Comparison of ENCODE assay signal across 32 cellular contexts in the genomic region with DNA sequence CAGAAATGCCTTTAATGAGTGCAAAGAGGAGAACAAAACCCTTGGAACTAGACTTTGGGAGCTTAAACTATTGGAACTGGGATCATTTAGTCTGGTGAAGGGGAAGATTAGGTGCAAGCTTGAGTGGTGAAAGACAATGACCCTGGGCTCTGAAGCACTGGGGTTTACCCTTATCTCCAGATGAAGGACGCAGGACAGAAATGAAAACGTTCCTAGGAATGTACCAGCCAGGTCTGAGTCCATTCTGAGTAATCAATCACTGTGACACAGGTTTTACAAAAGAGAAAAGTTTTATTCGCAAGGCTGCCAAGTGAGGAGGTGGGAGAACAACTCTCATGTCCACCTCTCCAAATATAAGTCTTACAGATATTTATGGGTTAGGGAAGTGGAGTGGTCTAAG.
"Had no signal": no experiment of that assay in that cellular context is flagged by ENCODE, and none has a peak within 500 bp of the region (broad histone marks: within the 10 kb centered on the region; RNA-seq: fewer than 3 reads in every experiment).

No MANE protein-coding gene starts in this region.

- H3K9me3 Mint-ChIP-seq: activated naive CD4-positive, alpha-beta T cell treated with anti-CD3 and anti-CD28 coated beads, Interleukin-2, amount 10 ng/mL, durations not matched to agents 7 days and 5 days had no signal

- H3K27me3 Mint-ChIP-seq: activated CD4-positive, alpha-beta memory T cell treated with anti-CD3 and anti-CD28 coated beads, Interleukin-2, amount 10 ng/mL, durations not matched to agents 7 days and 5 days; activated CD8-positive, alpha-beta memory T cell treated with anti-CD3 and anti-CD28 coated beads, Interleukin-2, amount 10 ng/mL, durations not matched to agents 7 days and 5 days; activated naive CD4-positive, alpha-beta T cell treated with anti-CD3 and anti-CD28 coated beads, Interleukin-2, amount 10 ng/mL, durations not matched to agents 7 days and 5 days; activated naive CD8-positive, alpha-beta T cell; activated naive CD8-positive, alpha-beta T cell treated with anti-CD3 and anti-CD28 coated beads, Interleukin-2, amount 50 U/mL, for 24 hours had no signal

- ATAC-seq: activated CD8-positive, alpha-beta memory T cell treated with anti-CD3 and anti-CD28 coated beads, Interleukin-2, amount 10 ng/mL, durations not matched to agents 7 days and 5 days; activated naive CD8-positive, alpha-beta T cell treated with anti-CD3 and anti-CD28 coated beads, Interleukin-2, amount 50 U/mL, for 24 hours; body of pancreas; Panc1 had no signal

- DNase-seq: activated CD4-positive, alpha-beta memory T cell treated with anti-CD3 and anti-CD28 coated beads, Interleukin-2, amount 10 ng/mL, durations not matched to agents 7 days and 5 days; activated CD4-positive, alpha-beta T cell treated with anti-CD3 and anti-CD28 coated beads for 1 hour; activated CD4-positive, alpha-beta T cell treated with anti-CD3 and anti-CD28 coated beads for 48 hours; activated CD4-positive, CD25-positive, alpha-beta regulatory T cell; activated CD8-positive, alpha-beta memory T cell treated with anti-CD3 and anti-CD28 coated beads for 24 hours; activated CD8-positive, alpha-beta memory T cell treated with anti-CD3 and anti-CD28 coated beads, Interleukin-2, amount 10 ng/mL, durations not matched to agents 7 days and 5 days; activated CD8-positive, alpha-beta memory T cell treated with anti-CD3 and anti-CD28 coated beads, Interleukin-2, amount 50 U/mL, for 48 hours; activated effector memory CD4-positive, alpha-beta T cell treated with Interleukin-2 at 50 U/mL for 16 hours; activated naive CD4-positive, alpha-beta T cell treated with anti-CD3 and anti-CD28 coated beads, Interleukin-2, amount 10 ng/mL, durations not matched to agents 7 days and 5 days; activated naive CD8-positive, alpha-beta T cell treated with anti-CD3 and anti-CD28 coated beads, Interleukin-2, amount 50 U/mL, for 24 hours; activated T-cell treated with anti-CD3 and anti-CD28 coated beads, Interleukin-2, amount 50 U/mL, for 48 hours; amniotic stem cell; aorta; body of pancreas; caudate nucleus; cerebellar nuclear complex; NCI-H1092 treated with DMSO at 0.1 percent for 48 hours; NCI-H1417; NCI-H146; NCI-H187; NCI-H2029 treated with DMSO at 0.1 percent for 48 hours; NCI-H226; NCI-H446 treated with DMSO at 0.1 percent for 48 hours; NCI-H524; SHP77; SJCRH30; T1000; WERI-Rb-1 had no signal

- H3K4me3 Mint-ChIP-seq: activated CD4-positive, alpha-beta memory T cell treated with anti-CD3 and anti-CD28 coated beads, Interleukin-2, amount 10 ng/mL, durations not matched to agents 7 days and 5 days; activated CD8-positive, alpha-beta memory T cell treated with anti-CD3 and anti-CD28 coated beads, Interleukin-2, amount 10 ng/mL, durations not matched to agents 7 days and 5 days; activated naive CD4-positive, alpha-beta T cell treated with anti-CD3 and anti-CD28 coated beads, Interleukin-2, amount 10 ng/mL, durations not matched to agents 7 days and 5 days; activated naive CD8-positive, alpha-beta T cell; activated naive CD8-positive, alpha-beta T cell treated with anti-CD3 and anti-CD28 coated beads, Interleukin-2, amount 50 U/mL, for 24 hours had no signal

- H3K27ac Mint-ChIP-seq: activated CD4-positive, alpha-beta memory T cell treated with anti-CD3 and anti-CD28 coated beads, Interleukin-2, amount 10 ng/mL, durations not matched to agents 7 days and 5 days; activated CD8-positive, alpha-beta memory T cell treated with anti-CD3 and anti-CD28 coated beads, Interleukin-2, amount 10 ng/mL, durations not matched to agents 7 days and 5 days; activated naive CD4-positive, alpha-beta T cell treated with anti-CD3 and anti-CD28 coated beads, Interleukin-2, amount 10 ng/mL, durations not matched to agents 7 days and 5 days; activated naive CD8-positive, alpha-beta T cell; activated naive CD8-positive, alpha-beta T cell treated with anti-CD3 and anti-CD28 coated beads, Interleukin-2, amount 50 U/mL, for 24 hours had no signal

- H3K4me1 Mint-ChIP-seq: activated CD4-positive, alpha-beta memory T cell treated with anti-CD3 and anti-CD28 coated beads, Interleukin-2, amount 10 ng/mL, durations not matched to agents 7 days and 5 days; activated CD8-positive, alpha-beta memory T cell treated with anti-CD3 and anti-CD28 coated beads, Interleukin-2, amount 10 ng/mL, durations not matched to agents 7 days and 5 days; activated naive CD4-positive, alpha-beta T cell treated with anti-CD3 and anti-CD28 coated beads, Interleukin-2, amount 10 ng/mL, durations not matched to agents 7 days and 5 days; activated naive CD8-positive, alpha-beta T cell treated with anti-CD3 and anti-CD28 coated beads, Interleukin-2, amount 50 U/mL, for 24 hours had no signal

- H3K4me3 ChIP-seq: body of pancreas, breast epithelium, SJCRH30, SK-N-MC had no signal

- H3K36me3 Mint-ChIP-seq: activated CD8-positive, alpha-beta memory T cell treated with anti-CD3 and anti-CD28 coated beads, Interleukin-2, amount 10 ng/mL, durations not matched to agents 7 days and 5 days; activated naive CD4-positive, alpha-beta T cell treated with anti-CD3 and anti-CD28 coated beads, Interleukin-2, amount 10 ng/mL, durations not matched to agents 7 days and 5 days; activated naive CD8-positive, alpha-beta T cell had no signal
